ENCODE assay signal across 9 cellular contexts in the genomic region with DNA sequence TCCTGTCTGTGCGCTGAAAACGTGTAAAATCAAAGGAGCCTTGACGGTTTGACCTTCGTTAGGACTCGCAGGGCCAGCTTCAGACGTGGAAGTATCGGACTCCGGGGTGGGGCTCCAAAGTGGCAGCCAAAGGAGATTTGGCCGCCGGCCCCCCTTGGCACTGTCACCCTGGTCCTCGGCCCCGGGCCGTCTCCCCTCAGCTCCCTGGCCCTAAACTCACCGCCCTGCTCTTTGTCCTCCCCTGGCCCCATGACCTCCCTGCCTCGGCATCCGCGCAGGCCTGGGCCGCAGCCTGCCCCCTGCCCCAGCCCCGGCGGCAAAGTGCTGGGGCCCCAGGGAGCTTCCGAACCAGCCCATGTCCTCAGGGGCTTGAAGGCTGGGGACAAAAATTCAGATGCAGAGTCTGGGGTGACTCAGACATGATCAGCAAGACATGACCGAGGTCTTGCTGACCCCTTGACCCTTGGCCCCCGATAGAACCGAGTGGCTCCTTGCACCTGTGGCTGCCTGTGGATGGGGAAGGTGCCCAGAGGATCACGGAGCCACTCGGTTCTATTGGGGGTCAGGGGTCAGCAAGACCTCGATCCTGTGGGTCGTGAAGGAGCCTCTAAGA. TPM values are rescaled to one million over a fixed set of nuclear protein-coding genes. Genes with fewer than 3 reads are reported as not detected.
DNase-seq lines count a peak whose midpoint lies in the region; ATAC-seq lines count a peak whose summit lies in the region.
"Had no signal": no experiment of that assay in that cellular context is flagged by ENCODE, and none has a peak within 500 bp of the region (broad histone marks: within the 10 kb centered on the region; RNA-seq: fewer than 3 reads in every experiment).

No MANE protein-coding gene starts in this region.

- CTCF ChIA-PET in activated naive CD4-positive, alpha-beta T cell treated with anti-CD3 and anti-CD28 coated beads for 36 hours (lab: Charles Lee) = no interaction called here

- ATAC-seq in central memory CD8-positive, alpha-beta T cell (replicated peaks; ENCODE audit: extremely low read depth, poor library complexity, severe bottlenecking) = no peak

- peak overlapping the region; percentile 82 for H3K4me2 ChIP-seq in mesenchymal stem cell (ENCODE audit: low read length, poor library complexity, severe bottlenecking)

- H3K4me3 ChIP-seq in mesenchymal stem cell (ENCODE audit: insufficient read depth in 1 of 2, low read depth in 1 of 2, low read length in 2 of 2) (peak overlapping the region; percentile 80 to 87), urinary bladder (ENCODE audit: low read depth, low read length) (peak overlapping the region; percentile 66)

- H3K27me3 Mint-ChIP-seq in activated naive CD4-positive, alpha-beta T cell treated with anti-CD3 and anti-CD28 coated beads for 36 hours (ENCODE audit: low read depth) = no peaks in the 10 kb centered on the region
- H3K27me3 Mint-ChIP-seq in central memory CD8-positive, alpha-beta T cell = no peaks in the 10 kb centered on the region

- H3K9me3 ChIP-seq in mesenchymal stem cell (ENCODE audit: control insufficient read depth, low read length) = no peaks in the 10 kb centered on the region

- peak overlapping the region in 1 of 2 experiments; percentile 7 for H3K23ac ChIP-seq in mesenchymal stem cell (ENCODE audit: low read length in 2 of 2)

- H3K27ac ChIP-seq in mesenchymal stem cell (ENCODE audit: low read length, poor library complexity, severe bottlenecking) (no peak overlapping the region), urinary bladder (ENCODE audit: low read depth) (peak overlapping the region; percentile 80)

- no peak overlapping the region for H3K27ac Mint-ChIP-seq in activated naive CD4-positive, alpha-beta T cell treated with anti-CD3 and anti-CD28 coated beads for 36 hours
- H3K27ac Mint-ChIP-seq in central memory CD8-positive, alpha-beta T cell (ENCODE audit: low read depth) = no peak overlapping the region

- peak overlapping the region; percentile 96 for H2BK120ac ChIP-seq in mesenchymal stem cell (ENCODE audit: low read depth, low read length)

- peak overlapping the region; percentile 23 to 81 for H2BK12ac ChIP-seq in mesenchymal stem cell (ENCODE audit: low read length in 2 of 2)

- peak overlapping the region; percentile 85 to 91 for H3K18ac ChIP-seq in mesenchymal stem cell (ENCODE audit: low read depth in 1 of 2, low read length in 2 of 2)

- H3K4me1 ChIP-seq in mesenchymal stem cell (ENCODE audit: control insufficient read depth, insufficient read depth, low read depth, low read length) (peaks cover 36% of the 10 kb centered on the region), urinary bladder (ENCODE audit: insufficient read depth) (peaks cover under 1% of the 10 kb centered on the region)

- no peak for DNase-seq in activated naive CD4-positive, alpha-beta T cell treated with anti-CD3 and anti-CD28 coated beads for 36 hours
- no peak for DNase-seq in activated naive CD4-positive, alpha-beta T cell treated with anti-CD3 and anti-CD28 coated beads, Interleukin-2, amount 50 U/mL, for 16 hours
- no peak for DNase-seq in central memory CD8-positive, alpha-beta T cell (ENCODE audit: low spot score in 2 of 2)
- no peak for DNase-seq in mesenchymal stem cell
- no peak for DNase-seq in AML-193 (lab: John Stamatoyannopoulos, UW)
- DNase-seq in KG1 (lab: John Stamatoyannopoulos, UW) = no peak
- no peak for DNase-seq in effector CD4-positive, alpha-beta T cell
- DNase-seq: NCI-H1436 treated with DMSO at 0.1 percent for 48 hours had no signal

- H3K9ac ChIP-seq in mesenchymal stem cell (ENCODE audit: low read length) = peak overlapping the region; percentile 83

- H3K36me3 Mint-ChIP-seq in activated naive CD4-positive, alpha-beta T cell treated with anti-CD3 and anti-CD28 coated beads for 36 hours (ENCODE audit: low read depth) = no peaks in the 10 kb centered on the region
- peaks cover 7% of the 10 kb centered on the region for H3K36me3 Mint-ChIP-seq in central memory CD8-positive, alpha-beta T cell (ENCODE audit: insufficient read depth)

- peak overlapping the region in 1 of 2 experiments; percentile 43 for H3K14ac ChIP-seq in mesenchymal stem cell (ENCODE audit: low read length in 2 of 2)

- peak overlapping the region; percentile 19 for H2AFZ ChIP-seq in mesenchymal stem cell (ENCODE audit: low read depth, low read length)

- H3K36me3 ChIP-seq in mesenchymal stem cell (ENCODE audit: control insufficient read depth in 1 of 2, insufficient read depth in 2 of 2, low read depth in 1 of 2, low read length in 2 of 2) = peaks cover 0 to 16% of the 10 kb centered on the region in 2 experiments
- H3K36me3 ChIP-seq in urinary bladder (ENCODE audit: insufficient read depth) = no peaks in the 10 kb centered on the region

- H3K9me3 Mint-ChIP-seq in activated naive CD4-positive, alpha-beta T cell treated with anti-CD3 and anti-CD28 coated beads for 36 hours = no peaks in the 10 kb centered on the region
- no peaks in the 10 kb centered on the region for H3K9me3 Mint-ChIP-seq in central memory CD8-positive, alpha-beta T cell

- peak overlapping the region; percentile 69 for H2AK5ac ChIP-seq in mesenchymal stem cell (ENCODE audit: low read length, severe bottlenecking)

- H3K4ac ChIP-seq in mesenchymal stem cell (ENCODE audit: low read depth in 1 of 2, low read length in 2 of 2) = peak overlapping the region; percentile 81 to 85

- peak overlapping the region; percentile 85 for H4K91ac ChIP-seq in mesenchymal stem cell (ENCODE audit: low read length)

- H2BK15ac ChIP-seq in mesenchymal stem cell (ENCODE audit: low read depth, poor library complexity, severe bottlenecking) = peak overlapping the region; percentile 7

- H3K79me1 ChIP-seq in mesenchymal stem cell (replicated peaks; ENCODE audit: low read length, poor library complexity, severe bottlenecking) = peaks cover 12% of the 10 kb centered on the region

- peaks cover 7% of the 10 kb centered on the region for H3K4me1 Mint-ChIP-seq in activated naive CD4-positive, alpha-beta T cell treated with anti-CD3 and anti-CD28 coated beads for 36 hours (ENCODE audit: low read depth)
- no peaks in the 10 kb centered on the region for H3K4me1 Mint-ChIP-seq in central memory CD8-positive, alpha-beta T cell

- peaks cover 0 to 8% of the 10 kb centered on the region in 2 experiments for H3K27me3 ChIP-seq in mesenchymal stem cell (ENCODE audit: control insufficient read depth in 1 of 2, insufficient read depth in 1 of 2, low read length in 2 of 2)

- H3K4me3 Mint-ChIP-seq in activated naive CD4-positive, alpha-beta T cell treated with anti-CD3 and anti-CD28 coated beads for 36 hours = peak overlapping the region; percentile 71
- H3K4me3 Mint-ChIP-seq in central memory CD8-positive, alpha-beta T cell = peak overlapping the region; percentile 71

- H2BK5ac ChIP-seq in mesenchymal stem cell (ENCODE audit: low read depth, low read length, poor library complexity, severe bottlenecking) = peak overlapping the region; percentile 33

- peak overlapping the region; percentile 79 for H4K8ac ChIP-seq in mesenchymal stem cell (ENCODE audit: low read length)

- 70% methylated on average over 28 of the region's 28 CpGs for WGBS in mesenchymal stem cell
- 45% methylated on average over 28 of the region's 28 CpGs for WGBS in urinary bladder

- intact Hi-C loops in activated naive CD4-positive, alpha-beta T cell treated with anti-CD3 and anti-CD28 coated beads for 36 hours (cut with micrococcal nuclease) = loop anchor here (2.0 kb wide), 1 partner anchor 19 kb away; no protein-coding TSS in a partner anchor

RNA-seq across cellular contexts. Expression of gene PHRF1, which starts 6.9 kb away (rescaled TPM):
- total RNA-seq in activated naive CD4-positive, alpha-beta T cell treated with anti-CD3 and anti-CD28 coated beads for 36 hours = 10 to 100 TPM; 25.6 to 26.1 TPM
- polyA plus RNA-seq in mesenchymal stem cell (2013, experiment 1 of 2) = 13.2 TPM
- polyA plus RNA-seq in mesenchymal stem cell (2013, experiment 2 of 2) = 11.9 TPM
- total RNA-seq in urinary bladder = 16.5 TPM
- polyA plus RNA-seq in urinary bladder = 21.1 TPM

RNA-seq across cellular contexts. Expression of gene RASSF7, which starts 8.6 kb away (rescaled TPM):
- 1 to 10 TPM; 8.3 to 9.9 TPM for total RNA-seq in activated naive CD4-positive, alpha-beta T cell treated with anti-CD3 and anti-CD28 coated beads for 36 hours
- 3.2 TPM for polyA plus RNA-seq in mesenchymal stem cell (2013, experiment 1 of 2)
- polyA plus RNA-seq in mesenchymal stem cell (2013, experiment 2 of 2) = 2.3 TPM
- 3.3 TPM for total RNA-seq in urinary bladder
- polyA plus RNA-seq in urinary bladder = 13.8 TPM

RNA-seq across cellular contexts. Expression of gene LMNTD2, which starts 8.8 kb away (rescaled TPM):
- 1 to 10 TPM; 4.5 to 5.2 TPM for total RNA-seq in activated naive CD4-positive, alpha-beta T cell treated with anti-CD3 and anti-CD28 coated beads for 36 hours
- 0.46 TPM for polyA plus RNA-seq in mesenchymal stem cell (2013, experiment 1 of 2)
- 0.67 TPM for polyA plus RNA-seq in mesenchymal stem cell (2013, experiment 2 of 2)
- 0.37 TPM for total RNA-seq in urinary bladder
- 1.2 TPM for polyA plus RNA-seq in urinary bladder

RNA-seq across cellular contexts. Expression of gene LRRC56, which starts 32.1 kb away (rescaled TPM):
- 1 to 10 TPM; 1.0 to 1.3 TPM for total RNA-seq in activated naive CD4-positive, alpha-beta T cell treated with anti-CD3 and anti-CD28 coated beads for 36 hours
- 1.2 TPM for polyA plus RNA-seq in mesenchymal stem cell (2013, experiment 1 of 2)
- 1.2 TPM for polyA plus RNA-seq in mesenchymal stem cell (2013, experiment 2 of 2)
- 0.90 TPM for total RNA-seq in urinary bladder
- 0.96 TPM for polyA plus RNA-seq in urinary bladder

RNA-seq across cellular contexts. Expression of gene HRAS, which starts 34.0 kb away (rescaled TPM):
- total RNA-seq in activated naive CD4-positive, alpha-beta T cell treated with anti-CD3 and anti-CD28 coated beads for 36 hours = 10 to 100 TPM; 22.0 to 25.8 TPM
- polyA plus RNA-seq in mesenchymal stem cell (2013, experiment 1 of 2) = 41.9 TPM
- polyA plus RNA-seq in mesenchymal stem cell (2013, experiment 2 of 2) = 42.6 TPM
- 8.7 TPM for total RNA-seq in urinary bladder
- 79.0 TPM for polyA plus RNA-seq in urinary bladder
